ENCODE assay signal across 15 cellular contexts in the genomic region with DNA sequence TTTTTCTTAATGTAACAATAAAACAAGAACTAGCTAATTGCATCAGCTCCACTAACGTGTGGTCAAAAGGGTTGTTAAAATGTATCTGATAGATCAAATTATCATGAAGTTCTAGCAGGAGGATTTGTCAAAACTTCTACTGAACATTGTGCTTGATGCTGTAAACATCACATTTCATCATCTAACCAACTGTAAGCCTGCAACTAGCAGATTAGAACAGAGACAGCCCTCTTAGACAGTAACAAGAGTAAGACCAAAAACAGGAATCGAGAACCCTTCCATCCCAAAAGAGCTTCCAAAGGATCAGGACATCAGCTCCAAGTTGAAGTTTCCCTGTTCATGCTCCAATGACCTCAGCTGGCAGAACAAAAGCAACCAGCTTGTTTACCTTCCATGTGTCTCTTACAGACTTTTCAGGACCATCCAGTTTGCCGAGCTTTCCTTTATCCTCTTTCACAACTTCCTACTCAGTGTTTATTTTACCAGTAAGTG. TPM values are rescaled to one million over a fixed set of nuclear protein-coding genes. Genes with fewer than 3 reads are reported as not detected.
DNase-seq lines count a peak whose midpoint lies in the region; ATAC-seq and TF ChIP-seq lines count a peak whose summit lies in the region.
"Had no signal": no experiment of that assay in that cellular context is flagged by ENCODE, and none has a peak within 500 bp of the region (broad histone marks: within the 10 kb centered on the region; RNA-seq: fewer than 3 reads in every experiment).

No MANE protein-coding gene starts in this region.

- intact Hi-C loops in Calu3 (cut with micrococcal nuclease; ENCODE audit: unreplicated experiment) (no loop called here), sciatic nerve (cut with DNase I) (no loop called here)

- no peaks in the 10 kb centered on the region for H3K27me3 ChIP-seq in GM23248 (replicated peaks; ENCODE audit: insufficient read depth)
- H3K27me3 ChIP-seq: BLaER1, heart right ventricle, MG63 had no signal

- H3K27ac Mint-ChIP-seq in Calu3 (ENCODE audit: unreplicated experiment) = peak overlapping the region; percentile 66

- no peaks in the 10 kb centered on the region for H3K4me1 ChIP-seq in GM23248 (ENCODE audit: insufficient read depth)
- H3K4me1 ChIP-seq: BLaER1 had no signal

- WGBS in GM23248 (ENCODE audit: low coverage in 1 of 2, low lambda C conversion rate in 2 of 2, missing lambda C conversion rate in 2 of 2), 2 experiments = 86 to 99% methylated on average over 3 of the region's 3 CpGs

- H3K79me2 ChIP-seq in GM23248 (ENCODE audit: insufficient read depth) = no peaks in the 10 kb centered on the region

- no peak overlapping the region for H3K9ac ChIP-seq in GM23248
- H3K9ac ChIP-seq: BLaER1 had no signal

- CTCF ChIA-PET in Calu3 (lab: Charles Lee) = interaction anchor here (0.5 kb wide), 1 partner anchor 798 kb away, joined by 3 read pairs; no protein-coding TSS in a partner anchor

- no peak for ATAC-seq in sciatic nerve

- H3K9me3 Mint-ChIP-seq in Calu3 (ENCODE audit: low read depth, unreplicated experiment) = no peaks in the 10 kb centered on the region

- no peak overlapping the region for H3K4me2 ChIP-seq in GM23248 (ENCODE audit: unreplicated experiment)
- H3K4me2 ChIP-seq: BLaER1 had no signal

- H3F3A ChIP-seq in GM23248 (ENCODE audit: insufficient read depth) = no peaks in the 10 kb centered on the region

- H3K36me3 ChIP-seq in GM23248 (ENCODE audit: low read depth) = no peaks in the 10 kb centered on the region
- H3K36me3 ChIP-seq: BLaER1, MG63 had no signal

- H3K4me3 ChIP-seq in fibroblast of villous mesenchyme (ENCODE audit: low read depth, low read length) (no peak overlapping the region), GM23248 (no peak overlapping the region)
- H3K4me3 ChIP-seq: BLaER1, heart right ventricle, MG63 had no signal

- no TSS peak for BruUV-seq in Calu3 (replicated peaks; lab: Mats Ljungman, UMichigan)

- H3K9me2 ChIP-seq in GM23248 (ENCODE audit: insufficient read depth) = no peaks in the 10 kb centered on the region

- DNase-seq in Calu3 (peak; percentile 29), NCI-H1105 (lab: John Stamatoyannopoulos, UW) (peak; percentile 72), fibroblast of villous mesenchyme (ENCODE audit: low read depth) (peak; percentile 69), sciatic nerve (ENCODE audit: low spot score) (no peak), GM23248 (no peak)
- no peak for DNase-seq in activated CD4-positive, alpha-beta T cell treated with anti-CD3 and anti-CD28 coated beads, Interleukin-2, amount 50 U/mL, for 48 hours
- no peak for DNase-seq in activated CD8-positive, alpha-beta memory T cell treated with anti-CD3 and anti-CD28 coated beads for 24 hours
- DNase-seq: activated CD4-positive, alpha-beta T cell treated with anti-CD3 and anti-CD28 coated beads for 48 hours; activated effector memory CD4-positive, alpha-beta T cell treated with anti-CD3 and anti-CD28 coated beads, Interleukin-2, amount 50 U/mL, for 16 hours; dermis blood vessel endothelial cell; HCEC 1CT; heart right ventricle; MG63 had no signal

- no peak overlapping the region for H3K27ac ChIP-seq in GM23248
- H3K27ac ChIP-seq: BLaER1 had no signal

- peaks cover 13% of the 10 kb centered on the region for H3K4me1 Mint-ChIP-seq in Calu3 (ENCODE audit: low read depth, unreplicated experiment)

- no peak overlapping the region for H2AFZ ChIP-seq in GM23248

- TF ChIP-seq CTCF in Calu3 (IDR thresholded peaks at IDR 0.05; ENCODE audit: unreplicated experiment) (no peak), fibroblast of villous mesenchyme (IDR thresholded peaks at IDR 0.05; ENCODE audit: insufficient read depth, low read depth, low read length) (no peak)

- H3K4me3 Mint-ChIP-seq in Calu3 (ENCODE audit: low read depth, unreplicated experiment) = peak overlapping the region; percentile 40

- no peaks in the 10 kb centered on the region for H3K9me3 ChIP-seq in GM23248 (ENCODE audit: low read depth)

- H3K36me3 Mint-ChIP-seq in Calu3 (ENCODE audit: insufficient read depth, unreplicated experiment) = peaks cover 5% of the 10 kb centered on the region

- no peaks in the 10 kb centered on the region for H4K20me1 ChIP-seq in GM23248 (ENCODE audit: insufficient read depth)
- H4K20me1 ChIP-seq: BLaER1 had no signal

- H3K27me3 Mint-ChIP-seq in Calu3 (ENCODE audit: unreplicated experiment) = no peaks in the 10 kb centered on the region

- in situ Hi-C loops in GM23248 (cut with MboI) = no loop called here

TF ChIP-seq in PFSK-1, 5 proteins besides CTCF, POLR2A, EP300 and RAD21:
- TF ChIP-seq SIN3A (IDR thresholded peaks at IDR 0.05; ENCODE audit: borderline replicate concordance, insufficient read depth, low read length) (peak; percentile 75; the same call in 1 of the 2 replicates), FOXP2 (optimal IDR thresholded peaks at IDR 0.05; ENCODE audit: borderline replicate concordance, extremely low read depth, extremely low read length, insufficient read depth) (no peak)

RNA-seq across cellular contexts. Expression of a gene that starts 44.6 kb away (rescaled TPM):
- 12.1 and 19.5 TPM in 2 replicates for total RNA-seq in Calu3 (2022)
- 45.3 TPM for polyA plus RNA-seq in PFSK-1 (2012; ENCODE audit: insufficient read length, low read depth)
- 17.7 and 58.9 TPM in 2 replicates for total RNA-seq in fibroblast of villous mesenchyme
- total RNA-seq in sciatic nerve = 42.4 TPM
- total RNA-seq in GM23248 (2014; rRNA removed; shearing (Covaris generic)) = 34.8 and 35.5 TPM in 2 replicates
- 19.5 and 19.9 TPM in 2 replicates for polyA plus RNA-seq in GM23248 (2016; fragmentation: Nextera tagmentation; extraction: Ambion mirVana)

Comparison
In these comparisons a context has a peak if more than half of its experiments do, and no peak if none do; other contexts are left out.
1. DNase-seq: peak in Calu3 (single experiment), NCI-H1105 (single experiment) and fibroblast of villous mesenchyme (single experiment); none in sciatic nerve (single experiment), GM23248 (single experiment), activated CD4-positive, alpha-beta T cell treated with anti-CD3 and anti-CD28 coated beads, Interleukin-2, amount 50 U/mL, for 48 hours (0 of 2) and activated CD8-positive, alpha-beta memory T cell treated with anti-CD3 and anti-CD28 coated beads for 24 hours (single experiment).